In genomic region chr10:12699258-12699700, GRCh38 we compare ENCODE assay signal across 11 cellular contexts.
DNase-seq lines count a peak whose midpoint lies in the region; ATAC-seq and TF ChIP-seq lines count a peak whose summit lies in the region.
"Had no signal": no experiment of that assay in that cellular context is flagged by ENCODE, and none has a peak within 500 bp of the region (broad histone marks: within the 10 kb centered on the region; RNA-seq: fewer than 3 reads in every experiment).

No MANE protein-coding gene starts in this region.

- H3K4me3 ChIP-seq in psoas muscle, result no peak overlapping the region

- H3K4me1 Mint-ChIP-seq in activated naive CD8-positive, alpha-beta T cell treated with anti-CD3 and anti-CD28 coated beads, Interleukin-2, amount 50 U/mL, for 24 hours, result peaks cover 37% of the 10 kb centered on the region

- peak overlapping the region; percentile 55 for H3K4me3 Mint-ChIP-seq in activated naive CD8-positive, alpha-beta T cell treated with anti-CD3 and anti-CD28 coated beads, Interleukin-2, amount 50 U/mL, for 24 hours
- H3K4me3 Mint-ChIP-seq: CD4-positive, CD25-positive, alpha-beta regulatory T cell; dendritic cell treated with granulocyte-macrophage colony-stimulating factor and Interleukin-4, amounts not matched to agents 40 ng/mL and 50 ng/mL, for 4 days had no signal

- no peaks in the 10 kb centered on the region for H3K36me3 ChIP-seq in psoas muscle (ENCODE audit: insufficient read depth in 1 of 2, low read depth in 1 of 2)

- H3K36me3 Mint-ChIP-seq in activated naive CD8-positive, alpha-beta T cell treated with anti-CD3 and anti-CD28 coated beads, Interleukin-2, amount 50 U/mL, for 24 hours (ENCODE audit: low read depth), result peaks cover 9% of the 10 kb centered on the region

- H3K4me1 ChIP-seq in psoas muscle, result no peaks in the 10 kb centered on the region

- H3K27me3 Mint-ChIP-seq in activated naive CD8-positive, alpha-beta T cell treated with anti-CD3 and anti-CD28 coated beads, Interleukin-2, amount 50 U/mL, for 24 hours, result no peaks in the 10 kb centered on the region
- H3K27me3 Mint-ChIP-seq: CD4-positive, CD25-positive, alpha-beta regulatory T cell; dendritic cell treated with granulocyte-macrophage colony-stimulating factor and Interleukin-4, amounts not matched to agents 40 ng/mL and 50 ng/mL, for 4 days had no signal

- DNase-seq in Caki2 (ENCODE audit: low read depth) (peak; percentile 96), left cardiac atrium (no peak), psoas muscle (no peak), C1 segment of cervical spinal cord (lab: John Stamatoyannopoulos, UW) (no peak), HuH-7.5 (ENCODE audit: low spot score) (no peak)
- no peak for DNase-seq in activated naive CD8-positive, alpha-beta T cell treated with anti-CD3 and anti-CD28 coated beads, Interleukin-2, amount 50 U/mL, for 24 hours
- DNase-seq: SW 1271 had no signal

- intact Hi-C loops in left cardiac atrium (cut with DNase I), result no loop called here
- intact Hi-C loops in psoas muscle (cut with DNase I), result no loop called here

- peak; percentile 76 for ATAC-seq in activated naive CD8-positive, alpha-beta T cell treated with anti-CD3 and anti-CD28 coated beads, Interleukin-2, amount 50 U/mL, for 24 hours
- ATAC-seq in left cardiac atrium, result peak; percentile 32 to 35
- no peak for ATAC-seq in psoas muscle
- no peak for ATAC-seq in HG03139 (IDR thresholded peaks at IDR 0.05; ENCODE audit: unreplicated experiment)
- ATAC-seq in HG03460 (IDR thresholded peaks at IDR 0.05; ENCODE audit: unreplicated experiment), result no peak

- in situ Hi-C loops in Caki2 (cut with HindIII; ENCODE audit: low pct_unique_long_range_greater_than_20kb, low sequenced_read_pairs), result no loop called here

- peak overlapping the region; percentile 89 for H3K27ac Mint-ChIP-seq in activated naive CD8-positive, alpha-beta T cell treated with anti-CD3 and anti-CD28 coated beads, Interleukin-2, amount 50 U/mL, for 24 hours
- H3K27ac Mint-ChIP-seq: CD4-positive, CD25-positive, alpha-beta regulatory T cell had no signal

- H3K27ac ChIP-seq in psoas muscle, result peak overlapping the region; percentile 2

- no peak for TF ChIP-seq CTCF in psoas muscle (IDR thresholded peaks at IDR 0.05)

- no peaks in the 10 kb centered on the region for H3K9me3 ChIP-seq in psoas muscle

- no peaks in the 10 kb centered on the region for H3K27me3 ChIP-seq in psoas muscle (ENCODE audit: insufficient read depth in 3 of 3, low read length in 2 of 3)

- H3K9me3 Mint-ChIP-seq in activated naive CD8-positive, alpha-beta T cell treated with anti-CD3 and anti-CD28 coated beads, Interleukin-2, amount 50 U/mL, for 24 hours, result peaks cover 5% of the 10 kb centered on the region
- H3K9me3 Mint-ChIP-seq: CD4-positive, CD25-positive, alpha-beta regulatory T cell had no signal

- 71 to 78% (median 77%) methylated on average over 7 of the region's 7 CpGs for WGBS in psoas muscle, 3 donors

Comparison
In these comparisons a context has a peak if more than half of its experiments do, and no peak if none do; other contexts are left out.
1. ATAC-seq: peak in activated naive CD8-positive, alpha-beta T cell treated with anti-CD3 and anti-CD28 coated beads, Interleukin-2, amount 50 U/mL, for 24 hours (single experiment) and left cardiac atrium (2 of 2); none in psoas muscle (0 of 4), HG03139 (single experiment) and HG03460 (single experiment).